ENCODE assay signal across 8 cellular contexts in the genomic region with DNA sequence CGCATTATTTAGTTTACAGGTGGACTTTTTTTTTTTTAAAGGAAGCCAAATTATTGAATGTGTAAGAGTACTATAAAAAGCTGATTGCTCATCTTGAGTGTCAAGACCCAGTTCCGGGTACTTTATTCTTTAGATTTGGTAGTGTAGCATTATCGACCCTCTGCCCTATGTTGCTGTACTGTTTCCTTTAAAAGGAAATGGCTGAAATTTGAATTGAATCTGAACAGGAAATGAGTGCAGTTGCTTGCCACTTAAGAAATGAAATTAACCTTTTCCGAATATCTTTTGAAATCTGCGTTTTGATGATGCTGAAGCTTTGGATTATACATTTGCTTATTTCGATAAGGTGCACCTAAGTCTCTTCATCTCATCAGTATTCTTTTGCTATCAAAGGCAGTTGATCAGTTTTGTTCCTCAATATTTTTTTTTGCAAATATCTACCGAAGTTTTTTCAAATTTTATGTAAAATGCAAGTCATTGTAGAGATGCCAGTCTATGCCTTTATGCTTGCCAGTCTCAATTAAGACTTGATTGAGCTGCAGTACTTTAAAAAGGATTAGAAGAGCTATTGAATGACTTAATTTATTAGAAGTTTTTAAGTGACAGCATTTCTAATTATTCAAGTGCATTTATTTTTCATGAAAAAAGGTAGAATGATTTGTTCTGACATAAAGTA. TPM values are rescaled to one million over a fixed set of nuclear protein-coding genes. Genes with fewer than 3 reads are reported as not detected.
DNase-seq lines count a peak whose midpoint lies in the region; ATAC-seq and TF ChIP-seq lines count a peak whose summit lies in the region.

No MANE protein-coding gene starts in this region.

- TF ChIP-seq CTCF in Caco-2 (IDR thresholded peaks at IDR 0.05; ENCODE audit: insufficient read depth in 1 of 2, low read depth in 1 of 2, low read length in 1 of 2, severe bottlenecking in 1 of 2, unreplicated experiment in 1 of 2) = no peak
- no peak for TF ChIP-seq CTCF in neutrophil (IDR thresholded peaks at IDR 0.05)

- peak overlapping the region; percentile 97 for H3K27ac Mint-ChIP-seq in Caco-2 (ENCODE audit: unreplicated experiment)

- H3K36me3 ChIP-seq in Caco-2 (ENCODE audit: control insufficient read depth, insufficient read depth, low read length) (no peaks in the 10 kb centered on the region), ectodermal cell (ENCODE audit: control insufficient read depth, insufficient read depth, low read length) (no peaks in the 10 kb centered on the region), neutrophil (peaks cover 3% of the 10 kb centered on the region)

- CTCF ChIA-PET in Caco-2 (lab: Charles Lee) = no interaction called here

- no peaks in the 10 kb centered on the region for H3K27me3 Mint-ChIP-seq in Caco-2 (ENCODE audit: insufficient read depth, unreplicated experiment)

- no peaks in the 10 kb centered on the region for H3K9me3 Mint-ChIP-seq in Caco-2 (ENCODE audit: unreplicated experiment)

- peak overlapping the region; percentile 91 for H3K27ac ChIP-seq in ectodermal cell (ENCODE audit: insufficient read depth, low read depth, low read length, poor library complexity, severe bottlenecking)
- H3K27ac ChIP-seq in neutrophil = peak overlapping the region; percentile 100

- peaks cover 65% of the 10 kb centered on the region for H3K36me3 Mint-ChIP-seq in Caco-2 (ENCODE audit: insufficient read depth, unreplicated experiment)

- no TSS peak for BruUV-seq in Caco-2 (replicated peaks; lab: Mats Ljungman, UMichigan)

- POLR2A ChIA-PET in Caco-2 (lab: Charles Lee) = interaction anchor here (0.9 to 2.4 kb wide), 3 partner anchors 12 to 46 kb away, joined by 3 to 19 read pairs (median 16); a partner anchor contains a TSS

- DNase-seq in Caco-2 (no peak), NCI-H69 (lab: John Stamatoyannopoulos, UW) (peak; percentile 43), NCI-H2107 (lab: John Stamatoyannopoulos, UW) (no peak), NCI-H1048 (lab: John Stamatoyannopoulos, UW) (no peak)
- DNase-seq in NK-92 treated with Interleukin-12 subunit alpha and Interleukin-12 subunit beta, amount 100 ng/mL, for 24 hours (lab: John Stamatoyannopoulos, UW) = no peak

- intact Hi-C loops in Caco-2 (cut with micrococcal nuclease; ENCODE audit: unreplicated experiment) = loop anchor here (5.0 kb wide), 1 partner anchor 46 kb away; a partner anchor contains a TSS

- peaks cover 16% of the 10 kb centered on the region for H3K4me1 Mint-ChIP-seq in Caco-2 (ENCODE audit: low read depth, unreplicated experiment)

- H3K4me1 ChIP-seq in Caco-2 = peaks cover 25% of the 10 kb centered on the region
- peaks cover 18% of the 10 kb centered on the region for H3K4me1 ChIP-seq in ectodermal cell (ENCODE audit: control insufficient read depth, insufficient read depth, low read length)
- H3K4me1 ChIP-seq in neutrophil (ENCODE audit: control insufficient read depth in 1 of 2, insufficient read depth in 1 of 2, low read depth in 1 of 2, low read length in 1 of 2) = peaks cover 64 to 69% of the 10 kb centered on the region in 2 experiments

- no peaks in the 10 kb centered on the region for H3K9me3 ChIP-seq in Caco-2
- no peaks in the 10 kb centered on the region for H3K9me3 ChIP-seq in ectodermal cell (ENCODE audit: control insufficient read depth, low read length)
- no peaks in the 10 kb centered on the region for H3K9me3 ChIP-seq in neutrophil

- WGBS in ectodermal cell, 2 experiments = 49% methylated on average over 6 to 7 of the region's 7 CpGs

- peak overlapping the region; percentile 92 for H3K4me3 Mint-ChIP-seq in Caco-2 (ENCODE audit: unreplicated experiment)

- ATAC-seq in GM21447 (IDR thresholded peaks at IDR 0.05; ENCODE audit: unreplicated experiment) = no peak

- H3K27me3 ChIP-seq in Caco-2 (replicated peaks; ENCODE audit: control insufficient read depth, insufficient read depth, low read length) (no peaks in the 10 kb centered on the region), ectodermal cell (ENCODE audit: control insufficient read depth, insufficient read depth, low read length, poor library complexity, severe bottlenecking) (no peaks in the 10 kb centered on the region), neutrophil (no peaks in the 10 kb centered on the region)

- H3K4me3 ChIP-seq in Caco-2 (ENCODE audit: low read depth, low read length) (peak overlapping the region; percentile 51), ectodermal cell (ENCODE audit: insufficient read depth, low read depth, low read length) (peak overlapping the region; percentile 88), neutrophil (ENCODE audit: low read depth in 1 of 2, low read length in 1 of 2) (peak overlapping the region; percentile 93 to 99)

RNA-seq across cellular contexts. Expression of a gene that starts 1.8 kb away (rescaled TPM):
- 91.3 and 91.5 TPM in 2 replicates for total RNA-seq in Caco-2 (2022)
- polyA plus RNA-seq in ectodermal cell (2013, experiment 1 of 4) = 62.0 TPM
- 65.5 TPM for polyA plus RNA-seq in ectodermal cell (2013, experiment 2 of 4)
- 50.3 TPM for polyA plus RNA-seq in ectodermal cell (2013, experiment 3 of 4)
- polyA plus RNA-seq in ectodermal cell (2013, experiment 4 of 4) = 60.0 TPM

RNA-seq across cellular contexts. Expression of a gene that starts 11.8 kb away (rescaled TPM):
- total RNA-seq in Caco-2 (2022) = 30.9 and 33.6 TPM in 2 replicates
- 18.9 TPM for polyA plus RNA-seq in ectodermal cell (2013, experiment 1 of 4)
- polyA plus RNA-seq in ectodermal cell (2013, experiment 2 of 4) = 19.1 TPM
- polyA plus RNA-seq in ectodermal cell (2013, experiment 3 of 4) = 12.1 TPM
- 12.2 TPM for polyA plus RNA-seq in ectodermal cell (2013, experiment 4 of 4)

RNA-seq across cellular contexts. Expression of a gene that starts 11.9 kb away (rescaled TPM):
- total RNA-seq in Caco-2 (2022) = 153 and 177 TPM in 2 replicates
- polyA plus RNA-seq in ectodermal cell (2013, experiment 1 of 4) = 97.1 TPM
- polyA plus RNA-seq in ectodermal cell (2013, experiment 2 of 4) = 90.2 TPM
- 61.9 TPM for polyA plus RNA-seq in ectodermal cell (2013, experiment 3 of 4)
- polyA plus RNA-seq in ectodermal cell (2013, experiment 4 of 4) = 70.7 TPM

RNA-seq across cellular contexts. Expression of a gene that starts 45.1 kb away (rescaled TPM):
- total RNA-seq in Caco-2 (2022) = 44.7 and 46.9 TPM in 2 replicates
- polyA plus RNA-seq in ectodermal cell (2013, experiment 1 of 4) = 32.5 TPM
- polyA plus RNA-seq in ectodermal cell (2013, experiment 2 of 4) = 27.0 TPM
- polyA plus RNA-seq in ectodermal cell (2013, experiment 3 of 4) = 24.3 TPM
- 26.6 TPM for polyA plus RNA-seq in ectodermal cell (2013, experiment 4 of 4)

RNA-seq across cellular contexts. Expression of a gene that starts 54.8 kb away (rescaled TPM):
- total RNA-seq in Caco-2 (2022) = 9.3 and 13.5 TPM in 2 replicates
- 2.4 TPM for polyA plus RNA-seq in ectodermal cell (2013, experiment 1 of 4)
- 2.3 TPM for polyA plus RNA-seq in ectodermal cell (2013, experiment 2 of 4)
- 2.4 TPM for polyA plus RNA-seq in ectodermal cell (2013, experiment 3 of 4)
- 2.1 TPM for polyA plus RNA-seq in ectodermal cell (2013, experiment 4 of 4)
